In genomic region chr12:110743571-110744093, GRCh38 we compare ENCODE assay signal across 8 cellular contexts. TPM values are rescaled to one million over a fixed set of nuclear protein-coding genes. Genes with fewer than 3 reads are reported as not detected.
DNase-seq lines count a peak whose midpoint lies in the region; ATAC-seq and TF ChIP-seq lines count a peak whose summit lies in the region.

No MANE protein-coding gene starts in this region.

- H3K4me1 ChIP-seq in ACC112 (ENCODE audit: control insufficient read depth, insufficient read depth, low read length, unreplicated experiment): peaks cover 36% of the 10 kb centered on the region
- H3K4me1 ChIP-seq in hepatocyte (ENCODE audit: insufficient read depth): peaks cover 19% of the 10 kb centered on the region
- H3K4me1 ChIP-seq in psoas muscle: peaks cover 43% of the 10 kb centered on the region

- peak overlapping the region; percentile 100 for H3K4me3 Mint-ChIP-seq in HFFc6
- H3K4me3 Mint-ChIP-seq in activated T-helper 2 cell treated with anti-CD3 and anti-CD28 coated beads, Interferon-gamma antibody, Interleukin-2, Interleukin-4, amounts not matched to agents 10 μg/mL and 5 μg/mL and 100 μg/mL, durations not matched to agents 14 hours and 24 hours and 36 hours (ENCODE audit: low read depth): peak overlapping the region; percentile 100

- H4K20me1 ChIP-seq in hepatocyte (ENCODE audit: insufficient read depth, poor library complexity, severe bottlenecking): peaks cover 35% of the 10 kb centered on the region

- peak overlapping the region; percentile 88 for H3K4me3 ChIP-seq in ACC112 (ENCODE audit: low read depth, low read length)
- peak overlapping the region; percentile 53 for H3K4me3 ChIP-seq in hepatocyte
- peak overlapping the region; percentile 81 for H3K4me3 ChIP-seq in psoas muscle

- H3K79me2 ChIP-seq in ACC112 (ENCODE audit: control insufficient read depth, insufficient read depth, low read length, unreplicated experiment) (peaks cover 41% of the 10 kb centered on the region), hepatocyte (peaks cover 40% of the 10 kb centered on the region)

- H3K27me3 ChIP-seq in ACC112 (ENCODE audit: insufficient read depth, low read length) (no peaks in the 10 kb centered on the region), hepatocyte (no peaks in the 10 kb centered on the region), psoas muscle (ENCODE audit: insufficient read depth in 3 of 3, low read length in 2 of 3) (no peaks in the 10 kb centered on the region)

- H3K4me1 Mint-ChIP-seq in HFFc6 (ENCODE audit: low read depth): peaks cover 57% of the 10 kb centered on the region
- peaks cover 31% of the 10 kb centered on the region for H3K4me1 Mint-ChIP-seq in activated T-helper 2 cell treated with anti-CD3 and anti-CD28 coated beads, Interferon-gamma antibody, Interleukin-2, Interleukin-4, amounts not matched to agents 10 μg/mL and 5 μg/mL and 100 μg/mL, durations not matched to agents 14 hours and 24 hours and 36 hours (ENCODE audit: low read depth)

- intact Hi-C loops in activated T-helper 2 cell treated with anti-CD3 and anti-CD28 coated beads, Interferon-gamma antibody, Interleukin-2, Interleukin-4, amounts not matched to agents 10 μg/mL and 5 μg/mL and 100 μg/mL, durations not matched to agents 14 hours and 24 hours and 36 hours (cut with micrococcal nuclease): no loop called here
- intact Hi-C loops in psoas muscle (cut with DNase I): loop anchor here in 1 of 2 donors (2.0 kb wide), 1 partner anchor 145 kb away; no protein-coding TSS in a partner anchor

- no peaks in the 10 kb centered on the region for H3K9me3 ChIP-seq in hepatocyte (ENCODE audit: low read depth)
- no peaks in the 10 kb centered on the region for H3K9me3 ChIP-seq in psoas muscle

- H3K36me3 ChIP-seq in ACC112 (ENCODE audit: insufficient read depth, low read length) (no peaks in the 10 kb centered on the region), hepatocyte (replicated peaks; ENCODE audit: insufficient read depth, low read depth) (no peaks in the 10 kb centered on the region), psoas muscle (ENCODE audit: insufficient read depth in 1 of 2, low read depth in 1 of 2) (no peaks in the 10 kb centered on the region)

- ATAC-seq in psoas muscle (no peak), HG03039 (IDR thresholded peaks at IDR 0.05; ENCODE audit: unreplicated experiment) (no peak), HG02870 (IDR thresholded peaks at IDR 0.05; ENCODE audit: unreplicated experiment) (no peak)

- peaks cover 12% of the 10 kb centered on the region for H3K36me3 Mint-ChIP-seq in HFFc6 (ENCODE audit: low read depth)
- H3K36me3 Mint-ChIP-seq in activated T-helper 2 cell treated with anti-CD3 and anti-CD28 coated beads, Interferon-gamma antibody, Interleukin-2, Interleukin-4, amounts not matched to agents 10 μg/mL and 5 μg/mL and 100 μg/mL, durations not matched to agents 14 hours and 24 hours and 36 hours (ENCODE audit: low read depth): peaks cover 30% of the 10 kb centered on the region

- H3K9me2 ChIP-seq in hepatocyte (replicated peaks; ENCODE audit: insufficient read depth): no peaks in the 10 kb centered on the region

- peak overlapping the region; percentile 87 for H3K4me2 ChIP-seq in hepatocyte

- 7% methylated on average over 26 of the region's 26 CpGs for WGBS in hepatocyte (ENCODE audit: low lambda C conversion rate, missing lambda C conversion rate)
- 14 to 15% (median 15%) methylated on average over 26 of the region's 26 CpGs for WGBS in psoas muscle, 3 donors

- H3K27me3 Mint-ChIP-seq in HFFc6 (ENCODE audit: insufficient read depth): no peaks in the 10 kb centered on the region
- H3K27me3 Mint-ChIP-seq in activated T-helper 2 cell treated with anti-CD3 and anti-CD28 coated beads, Interferon-gamma antibody, Interleukin-2, Interleukin-4, amounts not matched to agents 10 μg/mL and 5 μg/mL and 100 μg/mL, durations not matched to agents 14 hours and 24 hours and 36 hours (ENCODE audit: low read depth): no peaks in the 10 kb centered on the region

- peak overlapping the region; percentile 60 for H3K27ac Mint-ChIP-seq in HFFc6
- no peak overlapping the region for H3K27ac Mint-ChIP-seq in activated T-helper 2 cell treated with anti-CD3 and anti-CD28 coated beads, Interferon-gamma antibody, Interleukin-2, Interleukin-4, amounts not matched to agents 10 μg/mL and 5 μg/mL and 100 μg/mL, durations not matched to agents 14 hours and 24 hours and 36 hours

- H2AFZ ChIP-seq in ACC112 (ENCODE audit: low read length, unreplicated experiment) (peak overlapping the region; percentile 100), hepatocyte (peak overlapping the region; percentile 91)

- DNase-seq in HFFc6: no peak
- DNase-seq in activated T-helper 2 cell treated with anti-CD3 and anti-CD28 coated beads, Interferon-gamma antibody, Interleukin-2, Interleukin-4, amounts not matched to agents 10 μg/mL and 5 μg/mL and 100 μg/mL, durations not matched to agents 14 hours and 24 hours and 36 hours (ENCODE audit: low spot score): no peak
- peak; percentile 65 for DNase-seq in hepatocyte (ENCODE audit: low spot score)
- peak; percentile 33 to 60 for DNase-seq in psoas muscle
- no peak for DNase-seq in cortex of kidney (lab: John Stamatoyannopoulos, UW)

- no peaks in the 10 kb centered on the region for H3K9me3 Mint-ChIP-seq in HFFc6
- H3K9me3 Mint-ChIP-seq in activated T-helper 2 cell treated with anti-CD3 and anti-CD28 coated beads, Interferon-gamma antibody, Interleukin-2, Interleukin-4, amounts not matched to agents 10 μg/mL and 5 μg/mL and 100 μg/mL, durations not matched to agents 14 hours and 24 hours and 36 hours: no peaks in the 10 kb centered on the region

- H3K27ac ChIP-seq in ACC112 (ENCODE audit: low read depth, low read length) (no peak overlapping the region), hepatocyte (peak overlapping the region; percentile 77), psoas muscle (peak overlapping the region; percentile 90)

- no peak for TF ChIP-seq CTCF in HFFc6 (IDR thresholded peaks at IDR 0.05)
- no peak for TF ChIP-seq CTCF in hepatocyte (IDR thresholded peaks at IDR 0.05; ENCODE audit: poor library complexity)
- no peak for TF ChIP-seq CTCF in psoas muscle (IDR thresholded peaks at IDR 0.05)

RNA-seq across cellular contexts. Expression of gene PPP1CC, which starts 0.9 kb away (rescaled TPM):
- total RNA-seq in HFFc6 (2021; fragmentation: NEBNext Ultra II Directional; extraction: Animal tissue kit (Norgen Biotek cat#: 25700)): 100 to 1,000 TPM in 5 of 6 experiments, 10 to 100 TPM in 1; 95.2 to 140 (median 134) TPM
- 241 and 244 TPM in 2 replicates for total RNA-seq in activated T-helper 2 cell treated with anti-CD3 and anti-CD28 coated beads, Interferon-gamma antibody, Interleukin-2, Interleukin-4, amounts not matched to agents 10 μg/mL and 5 μg/mL and 100 μg/mL, durations not matched to agents 14 hours and 24 hours and 36 hours
- total RNA-seq in hepatocyte: 134 and 150 TPM in 2 replicates
- polyA plus RNA-seq in hepatocyte: 43.5 and 47.9 TPM in 2 replicates
- 100 to 1,000 TPM; 102 to 184 (median 135) TPM for total RNA-seq in psoas muscle
- 100 to 1,000 TPM in 2 of 3 donors, 10 to 100 TPM in 1; 82.5 to 222 (median 117) TPM for polyA plus RNA-seq in psoas muscle

RNA-seq across cellular contexts. Expression of gene HVCN1, which starts 54.7 kb away (rescaled TPM):
- total RNA-seq in HFFc6 (2021; fragmentation: NEBNext Ultra II Directional; extraction: Animal tissue kit (Norgen Biotek cat#: 25700)): under 1 TPM in 5 of 6 experiments, not detected in 1; 0.09 to 0.71 (median 0.33) TPM
- total RNA-seq in activated T-helper 2 cell treated with anti-CD3 and anti-CD28 coated beads, Interferon-gamma antibody, Interleukin-2, Interleukin-4, amounts not matched to agents 10 μg/mL and 5 μg/mL and 100 μg/mL, durations not matched to agents 14 hours and 24 hours and 36 hours: 9.7 TPM in 2 replicates
- total RNA-seq in hepatocyte: 1.8 and 5.8 TPM in 2 replicates
- polyA plus RNA-seq in hepatocyte: 5.6 and 8.9 TPM in 2 replicates
- 1 to 10 TPM; 1.7 to 8.9 (median 4.3) TPM for total RNA-seq in psoas muscle
- 1 to 10 TPM; 1.4 to 6.4 (median 2.8) TPM for polyA plus RNA-seq in psoas muscle

Comparison
In these comparisons a context has a peak if more than half of its experiments do, and no peak if none do; other contexts are left out.
1. DNase-seq: peak in hepatocyte (single experiment) and psoas muscle (2 of 2); none in HFFc6 (single experiment), activated T-helper 2 cell treated with anti-CD3 and anti-CD28 coated beads, Interferon-gamma antibody, Interleukin-2, Interleukin-4, amounts not matched to agents 10 μg/mL and 5 μg/mL and 100 μg/mL, durations not matched to agents 14 hours and 24 hours and 36 hours (single experiment) and cortex of kidney (single experiment).
2. Peak in every context shown above with its lines, with median percentiles within 50 percentile points of each other: H3K4me3 ChIP-seq.